In genomic region chr2:126953483-126953882, GRCh38 we compare ENCODE assay signal across 28 cellular contexts. TPM values are rescaled to one million over a fixed set of nuclear protein-coding genes. Genes with fewer than 3 reads are reported as not detected.
"Had no signal": no experiment of that assay in that cellular context is flagged by ENCODE, and none has a peak within 500 bp of the region (broad histone marks: within the 10 kb centered on the region; RNA-seq: fewer than 3 reads in every experiment).

No MANE protein-coding gene starts in this region.

- H3K27ac ChIP-seq: adrenal gland, gastrocnemius medialis, left ventricle myocardium inferior, thyroid gland, WERI-Rb-1 had no signal

- H3K4me3 ChIP-seq: adrenal gland, gastrocnemius medialis, left ventricle myocardium inferior, thyroid gland had no signal

- H3K36me3 ChIP-seq: adrenal gland, gastrocnemius medialis, left ventricle myocardium inferior, thyroid gland, WERI-Rb-1 had no signal

- DNase-seq: activated CD4-positive, alpha-beta T cell treated with anti-CD3 and anti-CD28 coated beads for 1 hour; activated CD4-positive, alpha-beta T cell treated with anti-CD3 and anti-CD28 coated beads, Interleukin-2, amount 50 U/mL, for 4 hours; activated gamma-delta T cell treated with Interleukin-2 at 50 U/mL for 16 hours; adrenal gland; effector CD4-positive, alpha-beta T cell; gastrocnemius medialis; head of caudate nucleus; left ventricle myocardium inferior; mammary epithelial cell; naive B cell; stimulated activated CD4-positive, alpha-beta T cell treated with anti-CD3 and anti-CD28 coated beads, Interleukin-12 subunit alpha, Interleukin-12 subunit beta, amount 100 ng/mL, for 4 hours; stimulated activated CD4-positive, alpha-beta T cell treated with anti-CD3 and anti-CD28 coated beads, Interleukin-1b, Interleukin-23, amount 100 ng/mL, for 48 hours; stimulated activated CD8-positive, alpha-beta memory T cell treated with anti-CD3 and anti-CD28 coated beads, Interleukin-4, amount 100 ng/mL, for 48 hours; stimulated activated naive CD4-positive, alpha-beta T cell; thyroid gland; WERI-Rb-1 had no signal

- FAIRE-seq: astrocyte, bronchial epithelial cell had no signal

- H3K27me3 ChIP-seq: thyroid gland had no signal

- ATAC-seq: activated naive CD4-positive, alpha-beta T cell treated with anti-CD3 and anti-CD28 coated beads, Interleukin-2, amount 50 U/mL, for 72 hours; gastrocnemius medialis had no signal

- H3K9me3 ChIP-seq: adrenal gland, gastrocnemius medialis, thyroid gland had no signal

- H3K4me1 ChIP-seq: adrenal gland, gastrocnemius medialis, left ventricle myocardium inferior, thyroid gland had no signal

RNA-seq across cellular contexts. Expression of gene TEX51, which starts 54.8 kb away (rescaled TPM):
- total RNA-seq: activated naive CD4-positive, alpha-beta T cell treated with anti-CD3 and anti-CD28 coated beads, Interleukin-2, amount 50 U/mL, for 72 hours; adrenal gland; astrocyte; bronchial epithelial cell; cerebellum; gastrocnemius medialis; kidney epithelial cell; left ventricle myocardium inferior; mammary epithelial cell; mononuclear cell; neural crest cell; omental fat pad; posterior vena cava; subcutaneous adipose tissue; thyroid gland; urinary bladder had no signal
- polyA plus RNA-seq: adrenal gland, esophagus, mammary epithelial cell, urinary bladder had no signal
